3 cellular contexts compared by ENCODE assay signal in genomic region chr17:61436995-61437704, GRCh38.
A peak's percentile ranks its signal among the peaks of the same experiment; 100 is the strongest.
TF ChIP-seq lines count a peak whose summit lies in the region.

No MANE protein-coding gene starts in this region.

TF ChIP-seq in HepG2, 621 proteins besides CTCF, POLR2A, EP300 and RAD21:
- TF ChIP-seq GMEB2 (CRISPR knock-in tag; IDR thresholded peaks at IDR 0.05; ENCODE audit: low read depth), result no peak
- TF ChIP-seq MAFK (conservative IDR thresholded peaks at IDR 0.05 in 1 of 2, IDR thresholded peaks at IDR 0.05 in 1 of 2; ENCODE audit: low read length in 2 of 2), result peak in 1 of 2 experiments; percentile 24; a peak in 1 of 4 replicates
- peak; percentile 99 for TF ChIP-seq ZNF160 (CRISPR knock-in tag; IDR thresholded peaks at IDR 0.05)

TF ChIP-seq in K562, 482 proteins besides CTCF, POLR2A, EP300 and RAD21 (continues in another document):
- TF ChIP-seq ZBTB11 (CRISPR knock-in tag; IDR thresholded peaks at IDR 0.05) (peak in 1 of 3 experiments; percentile 83; a peak in 1 of 6 replicates), GATA2 (CRISPR knock-in tag; IDR thresholded peaks at IDR 0.05) (no peak), NFIC (IDR thresholded peaks at IDR 0.05) (no peak), E2F4 (CRISPR knock-in tag; IDR thresholded peaks at IDR 0.05; ENCODE audit: low read depth) (no peak), ZNF668 (CRISPR knock-in tag; IDR thresholded peaks at IDR 0.05) (no peak), ZNF23 (CRISPR knock-in tag; IDR thresholded peaks at IDR 0.05) (no peak), CBX2 (IDR thresholded peaks at IDR 0.05; ENCODE audit: insufficient read depth, low read length, poor library complexity, severe bottlenecking) (no peak)
- TF ChIP-seq, protein P1, sequence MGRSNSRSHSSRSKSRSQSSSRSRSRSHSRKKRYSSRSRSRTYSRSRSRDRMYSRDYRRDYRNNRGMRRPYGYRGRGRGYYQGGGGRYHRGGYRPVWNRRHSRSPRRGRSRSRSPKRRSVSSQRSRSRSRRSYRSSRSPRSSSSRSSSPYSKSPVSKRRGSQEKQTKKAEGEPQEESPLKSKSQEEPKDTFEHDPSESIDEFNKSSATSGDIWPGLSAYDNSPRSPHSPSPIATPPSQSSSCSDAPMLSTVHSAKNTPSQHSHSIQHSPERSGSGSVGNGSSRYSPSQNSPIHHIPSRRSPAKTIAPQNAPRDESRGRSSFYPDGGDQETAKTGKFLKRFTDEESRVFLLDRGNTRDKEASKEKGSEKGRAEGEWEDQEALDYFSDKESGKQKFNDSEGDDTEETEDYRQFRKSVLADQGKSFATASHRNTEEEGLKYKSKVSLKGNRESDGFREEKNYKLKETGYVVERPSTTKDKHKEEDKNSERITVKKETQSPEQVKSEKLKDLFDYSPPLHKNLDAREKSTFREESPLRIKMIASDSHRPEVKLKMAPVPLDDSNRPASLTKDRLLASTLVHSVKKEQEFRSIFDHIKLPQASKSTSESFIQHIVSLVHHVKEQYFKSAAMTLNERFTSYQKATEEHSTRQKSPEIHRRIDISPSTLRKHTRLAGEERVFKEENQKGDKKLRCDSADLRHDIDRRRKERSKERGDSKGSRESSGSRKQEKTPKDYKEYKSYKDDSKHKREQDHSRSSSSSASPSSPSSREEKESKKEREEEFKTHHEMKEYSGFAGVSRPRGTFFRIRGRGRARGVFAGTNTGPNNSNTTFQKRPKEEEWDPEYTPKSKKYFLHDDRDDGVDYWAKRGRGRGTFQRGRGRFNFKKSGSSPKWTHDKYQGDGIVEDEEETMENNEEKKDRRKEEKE (IDR thresholded peaks at IDR 0.05; ENCODE audit: borderline replicate concordance in 1 of 2, control insufficient read depth in 1 of 2, low read depth in 2 of 2, low read length in 1 of 2), result 0 out of 4 replicates have a peak, but pooled peaks of 1 of the 2 experiments have one; percentile 50
- TF ChIP-seq, protein P2, sequence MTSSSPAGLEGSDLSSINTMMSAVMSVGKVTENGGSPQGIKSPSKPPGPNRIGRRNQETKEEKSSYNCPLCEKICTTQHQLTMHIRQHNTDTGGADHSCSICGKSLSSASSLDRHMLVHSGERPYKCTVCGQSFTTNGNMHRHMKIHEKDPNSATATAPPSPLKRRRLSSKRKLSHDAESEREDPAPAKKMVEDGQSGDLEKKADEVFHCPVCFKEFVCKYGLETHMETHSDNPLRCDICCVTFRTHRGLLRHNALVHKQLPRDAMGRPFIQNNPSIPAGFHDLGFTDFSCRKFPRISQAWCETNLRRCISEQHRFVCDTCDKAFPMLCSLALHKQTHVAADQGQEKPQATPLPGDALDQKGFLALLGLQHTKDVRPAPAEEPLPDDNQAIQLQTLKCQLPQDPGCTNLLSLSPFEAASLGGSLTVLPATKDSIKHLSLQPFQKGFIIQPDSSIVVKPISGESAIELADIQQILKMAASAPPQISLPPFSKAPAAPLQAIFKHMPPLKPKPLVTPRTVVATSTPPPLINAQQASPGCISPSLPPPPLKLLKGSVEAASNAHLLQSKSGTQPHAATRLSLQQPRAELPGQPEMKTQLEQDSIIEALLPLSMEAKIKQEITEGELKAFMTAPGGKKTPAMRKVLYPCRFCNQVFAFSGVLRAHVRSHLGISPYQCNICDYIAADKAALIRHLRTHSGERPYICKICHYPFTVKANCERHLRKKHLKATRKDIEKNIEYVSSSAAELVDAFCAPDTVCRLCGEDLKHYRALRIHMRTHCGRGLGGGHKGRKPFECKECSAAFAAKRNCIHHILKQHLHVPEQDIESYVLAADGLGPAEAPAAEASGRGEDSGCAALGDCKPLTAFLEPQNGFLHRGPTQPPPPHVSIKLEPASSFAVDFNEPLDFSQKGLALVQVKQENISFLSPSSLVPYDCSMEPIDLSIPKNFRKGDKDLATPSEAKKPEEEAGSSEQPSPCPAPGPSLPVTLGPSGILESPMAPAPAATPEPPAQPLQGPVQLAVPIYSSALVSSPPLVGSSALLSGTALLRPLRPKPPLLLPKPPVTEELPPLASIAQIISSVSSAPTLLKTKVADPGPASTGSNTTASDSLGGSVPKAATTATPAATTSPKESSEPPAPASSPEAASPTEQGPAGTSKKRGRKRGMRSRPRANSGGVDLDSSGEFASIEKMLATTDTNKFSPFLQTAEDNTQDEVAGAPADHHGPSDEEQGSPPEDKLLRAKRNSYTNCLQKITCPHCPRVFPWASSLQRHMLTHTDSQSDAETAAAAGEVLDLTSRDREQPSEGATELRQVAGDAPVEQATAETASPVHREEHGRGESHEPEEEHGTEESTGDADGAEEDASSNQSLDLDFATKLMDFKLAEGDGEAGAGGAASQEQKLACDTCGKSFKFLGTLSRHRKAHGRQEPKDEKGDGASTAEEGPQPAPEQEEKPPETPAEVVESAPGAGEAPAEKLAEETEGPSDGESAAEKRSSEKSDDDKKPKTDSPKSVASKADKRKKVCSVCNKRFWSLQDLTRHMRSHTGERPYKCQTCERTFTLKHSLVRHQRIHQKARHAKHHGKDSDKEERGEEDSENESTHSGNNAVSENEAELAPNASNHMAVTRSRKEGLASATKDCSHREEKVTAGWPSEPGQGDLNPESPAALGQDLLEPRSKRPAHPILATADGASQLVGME (CRISPR knock-in tag; IDR thresholded peaks at IDR 0.05), result no peak

TF ChIP-seq in HEK293T, 16 proteins besides CTCF, POLR2A, EP300 and RAD21:
- TF ChIP-seq FOXK2 (IDR thresholded peaks at IDR 0.05) (no peak), FOXA1 (IDR thresholded peaks at IDR 0.05) (no peak), FOXM1 (IDR thresholded peaks at IDR 0.05; ENCODE audit: borderline replicate concordance) (no peak), SUZ12 (IDR thresholded peaks at IDR 0.05) (no peak), LEF1 (IDR thresholded peaks at IDR 0.05; ENCODE audit: borderline replicate concordance) (no peak), L3MBTL2 (conservative IDR thresholded peaks at IDR 0.05) (no peak), HDGF (IDR thresholded peaks at IDR 0.05; ENCODE audit: borderline replicate concordance) (no peak), SP1 (IDR thresholded peaks at IDR 0.05) (no peak), PKNOX1 (IDR thresholded peaks at IDR 0.05) (no peak), BHLHE40 (IDR thresholded peaks at IDR 0.05; ENCODE audit: borderline replicate concordance) (no peak), ELF4 (IDR thresholded peaks at IDR 0.05) (no peak), ZNF384 (IDR thresholded peaks at IDR 0.05) (no peak), NFRKB (IDR thresholded peaks at IDR 0.05) (no peak), TARDBP (IDR thresholded peaks at IDR 0.05) (no peak), CTBP1 (IDR thresholded peaks at IDR 0.05; ENCODE audit: borderline replicate concordance) (no peak), ARNT (IDR thresholded peaks at IDR 0.05) (no peak)
TF ChIP-seq in HEK293T: peak in this region for 0.
